ENCODE assay signal across 8 cellular contexts in the genomic region with DNA sequence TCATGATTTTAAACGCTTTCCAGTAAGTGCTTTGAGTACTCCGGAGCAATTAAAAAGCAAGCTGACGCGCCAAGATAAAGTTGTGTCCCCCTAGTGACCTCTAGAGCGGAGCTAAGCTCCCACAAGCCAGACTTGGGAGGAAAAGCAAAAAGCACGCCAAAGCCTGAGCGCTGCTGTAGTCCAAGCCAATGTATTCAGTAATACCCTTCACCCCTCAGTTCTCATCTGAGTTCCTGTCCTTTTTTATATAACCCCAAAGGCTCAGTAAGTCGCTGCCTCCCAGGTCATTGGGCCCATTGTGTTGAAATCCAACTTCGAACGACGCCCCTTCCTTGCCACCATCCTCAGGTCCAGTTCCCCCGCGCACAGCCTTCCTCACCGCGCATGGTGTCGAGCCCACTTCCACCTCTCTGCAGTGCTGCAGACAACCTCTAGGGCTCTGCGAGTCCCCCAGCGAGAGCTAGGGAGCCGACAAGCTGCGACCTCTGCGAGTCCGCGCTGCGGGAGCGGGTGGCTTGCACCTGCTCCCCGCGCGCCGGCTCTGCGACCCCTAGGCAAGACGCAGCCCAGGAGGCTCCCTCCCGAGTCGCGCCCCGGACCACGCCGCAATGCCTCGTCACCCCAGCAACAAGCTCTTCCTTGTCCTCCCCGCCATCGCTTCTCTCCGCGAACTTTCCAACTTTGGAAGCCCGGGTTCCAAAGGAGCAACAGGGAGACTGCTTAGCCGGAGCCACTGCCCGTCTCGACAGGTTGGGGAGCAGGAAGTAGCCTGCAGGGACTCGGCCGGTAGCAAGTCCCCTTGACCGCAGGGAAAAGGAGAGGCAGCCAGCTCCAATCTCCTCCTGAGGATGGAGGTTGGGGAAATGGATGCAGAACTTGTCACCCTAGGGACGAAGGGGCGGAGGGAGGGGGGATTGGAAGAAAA.
DNase-seq lines count a peak whose midpoint lies in the region; ATAC-seq and TF ChIP-seq lines count a peak whose summit lies in the region.

No MANE protein-coding gene starts in this region.

- H3K9ac ChIP-seq in SU-DHL-6 (ENCODE audit: low read length) (peak overlapping the region; percentile 41; the same call in 1 of the 2 replicates), duodenal mucosa (ENCODE audit: low read depth in 1 of 2, low read length in 2 of 2) (no peak overlapping the region)

- TF ChIP-seq CTCF in SU-DHL-6 (IDR thresholded peaks at IDR 0.05; ENCODE audit: insufficient read depth, low read length, poor library complexity, severe bottlenecking) = peak; percentile 19

- H3K9me3 Mint-ChIP-seq in memory B cell = no peaks in the 10 kb centered on the region
- H3K9me3 Mint-ChIP-seq in stimulated activated effector memory CD8-positive, alpha-beta T cell treated with anti-CD3 and anti-CD28 coated beads, Interleukin-12 subunit alpha, Interleukin-12 subunit beta, amount 100 ng/mL, for 72 hours = no peaks in the 10 kb centered on the region

- peak overlapping the region; percentile 39 for H3K4me3 ChIP-seq in SU-DHL-6 (ENCODE audit: insufficient read depth, low read length, poor library complexity, severe bottlenecking)
- peak overlapping the region; percentile 55 to 60 for H3K4me3 ChIP-seq in duodenal mucosa (ENCODE audit: low read depth in 1 of 2, low read length in 2 of 2)

- H3K4me1 Mint-ChIP-seq in memory B cell = peaks cover 21% of the 10 kb centered on the region
- peaks cover 10% of the 10 kb centered on the region for H3K4me1 Mint-ChIP-seq in stimulated activated effector memory CD8-positive, alpha-beta T cell treated with anti-CD3 and anti-CD28 coated beads, Interleukin-12 subunit alpha, Interleukin-12 subunit beta, amount 100 ng/mL, for 72 hours

- no peaks in the 10 kb centered on the region for H3K79me2 ChIP-seq in SU-DHL-6 (ENCODE audit: insufficient read depth, low read length)

- no peaks in the 10 kb centered on the region for H4K20me1 ChIP-seq in SU-DHL-6 (ENCODE audit: low read depth, low read length)

- no peaks in the 10 kb centered on the region for H3F3A ChIP-seq in SU-DHL-6 (ENCODE audit: insufficient read depth)

- peak overlapping the region; percentile 54 for H3K4me3 Mint-ChIP-seq in memory B cell
- peak overlapping the region; percentile 62 for H3K4me3 Mint-ChIP-seq in stimulated activated effector memory CD8-positive, alpha-beta T cell treated with anti-CD3 and anti-CD28 coated beads, Interleukin-12 subunit alpha, Interleukin-12 subunit beta, amount 100 ng/mL, for 72 hours

- H3K9me2 ChIP-seq in SU-DHL-6 (replicated peaks; ENCODE audit: insufficient read depth, low read length) = no peaks in the 10 kb centered on the region

- no peaks in the 10 kb centered on the region for H3K36me3 ChIP-seq in SU-DHL-6 (ENCODE audit: low read length)
- H3K36me3 ChIP-seq in duodenal mucosa (ENCODE audit: control insufficient read depth in 1 of 2, insufficient read depth in 2 of 2, low read length in 2 of 2) = no peaks in the 10 kb centered on the region

- H3K36me3 Mint-ChIP-seq in memory B cell = no peaks in the 10 kb centered on the region
- no peaks in the 10 kb centered on the region for H3K36me3 Mint-ChIP-seq in stimulated activated effector memory CD8-positive, alpha-beta T cell treated with anti-CD3 and anti-CD28 coated beads, Interleukin-12 subunit alpha, Interleukin-12 subunit beta, amount 100 ng/mL, for 72 hours

- H3K27me3 ChIP-seq in SU-DHL-6 (ENCODE audit: low read length) (no peaks in the 10 kb centered on the region), duodenal mucosa (ENCODE audit: control insufficient read depth in 1 of 2, insufficient read depth in 2 of 2, low read length in 2 of 2) (peaks cover 32 to 62% of the 10 kb centered on the region in 2 donors)

- peaks cover 13 to 16% of the 10 kb centered on the region in 2 donors for H3K4me1 ChIP-seq in duodenal mucosa (ENCODE audit: control insufficient read depth in 1 of 2, insufficient read depth in 2 of 2, low read length in 2 of 2)

- H3K27ac ChIP-seq in SU-DHL-6 (ENCODE audit: low read depth, low read length) = no peak overlapping the region
- H3K27ac ChIP-seq in duodenal mucosa (ENCODE audit: low read depth, low read length) = no peak overlapping the region

- no peaks in the 10 kb centered on the region for H3K9me3 ChIP-seq in SU-DHL-6 (ENCODE audit: insufficient read depth, low read length)
- no peaks in the 10 kb centered on the region for H3K9me3 ChIP-seq in duodenal mucosa (ENCODE audit: control insufficient read depth in 1 of 2, low read length in 2 of 2)

- peak overlapping the region; percentile 59 for H3K4me2 ChIP-seq in SU-DHL-6 (ENCODE audit: low read depth, low read length, poor library complexity, severe bottlenecking)

- peaks cover 30% of the 10 kb centered on the region for H3K27me3 Mint-ChIP-seq in memory B cell

- DNase-seq in ELR (ENCODE audit: low read depth) (peak; percentile 41), HuH-7 (ENCODE audit: low spot score) (peak; percentile 85), memory B cell (ENCODE audit: low spot score in 2 of 2) (peak; percentile 31 to 52), SIG-M5 (lab: John Stamatoyannopoulos, UW) (no peak)
- peak in 1 of 2 donors; percentile 52 for DNase-seq in stimulated activated effector memory CD8-positive, alpha-beta T cell treated with anti-CD3 and anti-CD28 coated beads, Interleukin-12 subunit alpha, Interleukin-12 subunit beta, amount 100 ng/mL, for 72 hours (ENCODE audit: low spot score in 2 of 2)

- peak overlapping the region; percentile 50 for H2AFZ ChIP-seq in SU-DHL-6 (ENCODE audit: low read depth, low read length, severe bottlenecking)

- H3K27ac Mint-ChIP-seq in memory B cell = no peak overlapping the region
- H3K27ac Mint-ChIP-seq in stimulated activated effector memory CD8-positive, alpha-beta T cell treated with anti-CD3 and anti-CD28 coated beads, Interleukin-12 subunit alpha, Interleukin-12 subunit beta, amount 100 ng/mL, for 72 hours = no peak overlapping the region

- peak; percentile 92 for ATAC-seq in GM21528 (IDR thresholded peaks at IDR 0.05; ENCODE audit: low FRiP score, unreplicated experiment)
- peak; percentile 84 for ATAC-seq in memory B cell (ENCODE audit: low read depth)
- ATAC-seq in stimulated activated effector memory CD8-positive, alpha-beta T cell treated with anti-CD3 and anti-CD28 coated beads, Interleukin-12 subunit alpha, Interleukin-12 subunit beta, amount 100 ng/mL, for 72 hours = peak; percentile 79
